Comparison of ENCODE assay signal across 19 cellular contexts in genomic region chr18:10659594-10659993, GRCh38.
"Had no signal": no experiment of that assay in that cellular context is flagged by ENCODE, and none has a peak within 500 bp of the region (broad histone marks: within the 10 kb centered on the region; RNA-seq: fewer than 3 reads in every experiment).

No MANE protein-coding gene starts in this region.

- ATAC-seq: activated CD4-positive, CD25-positive, alpha-beta regulatory T cell treated with anti-CD3 and anti-CD28 coated beads, Interleukin-2, amount 50 U/mL, for 24 hours; activated CD8-positive, alpha-beta T cell treated with anti-CD3 and anti-CD28 coated beads, Interleukin-2, amount 10 ng/mL, durations not matched to agents 7 days and 5 days; natural killer cell treated with Interleukin-12 subunit alpha and Interleukin-12 subunit beta and Interleukin-15 and Interleukin-18, amount 100 ng/mL, for 72 hours; right lobe of liver; upper lobe of right lung had no signal

- H3K4me3 ChIP-seq: lower lobe of right lung, right lobe of liver, thoracic aorta, upper lobe of right lung had no signal

- H3K4me1 Mint-ChIP-seq: activated naive CD4-positive, alpha-beta T cell treated with anti-CD3 and anti-CD28 coated beads, Interleukin-2, amount 50 U/mL, for 24 hours had no signal

- H3K27ac ChIP-seq: lower lobe of right lung, right lobe of liver, thoracic aorta, upper lobe of right lung, VCaP had no signal

- H3K9me3 ChIP-seq: lower lobe of right lung, right lobe of liver, thoracic aorta, upper lobe of right lung had no signal

- DNase-seq: activated CD4-positive, alpha-beta T cell treated with anti-CD3 and anti-CD28 coated beads, Interleukin-2, amount 50 U/mL, for 1 hour; activated CD8-positive, alpha-beta T cell treated with anti-CD3 and anti-CD28 coated beads, Interleukin-2, amount 10 ng/mL, durations not matched to agents 7 days and 5 days; activated gamma-delta T cell treated with Interleukin-2 at 50 U/mL for 16 hours; anterior cingulate cortex; effector CD8-positive, alpha-beta T cell; foreskin melanocyte; kidney; lower lobe of right lung; posterior cingulate gyrus; right lobe of liver; stimulated activated CD4-positive, alpha-beta T cell treated with anti-CD3 and anti-CD28 coated beads, Interleukin-2, amount 100 ng/mL, for 48 hours; stimulated activated naive CD4-positive, alpha-beta T cell; upper lobe of right lung had no signal

- H3K36me3 Mint-ChIP-seq: activated naive CD4-positive, alpha-beta T cell treated with anti-CD3 and anti-CD28 coated beads, Interleukin-2, amount 50 U/mL, for 24 hours; brain; natural killer cell treated with Interleukin-12 subunit alpha and Interleukin-12 subunit beta and Interleukin-15 and Interleukin-18, amount 100 ng/mL, for 72 hours had no signal

- H3K36me3 ChIP-seq: lower lobe of right lung, right lobe of liver, thoracic aorta, upper lobe of right lung had no signal

- H3K4me3 Mint-ChIP-seq: activated CD8-positive, alpha-beta T cell treated with anti-CD3 and anti-CD28 coated beads, Interleukin-2, amount 10 ng/mL, durations not matched to agents 7 days and 5 days; activated naive CD4-positive, alpha-beta T cell treated with anti-CD3 and anti-CD28 coated beads, Interleukin-2, amount 50 U/mL, for 24 hours; brain; natural killer cell treated with Interleukin-12 subunit alpha and Interleukin-12 subunit beta and Interleukin-15 and Interleukin-18, amount 100 ng/mL, for 72 hours had no signal

- H3K4me1 ChIP-seq: lower lobe of right lung, right lobe of liver, upper lobe of right lung had no signal

- H3K9me3 Mint-ChIP-seq: activated naive CD4-positive, alpha-beta T cell treated with anti-CD3 and anti-CD28 coated beads, Interleukin-2, amount 50 U/mL, for 24 hours; natural killer cell treated with Interleukin-12 subunit alpha and Interleukin-12 subunit beta and Interleukin-15 and Interleukin-18, amount 100 ng/mL, for 72 hours had no signal

- H3K27me3 ChIP-seq: right lobe of liver, upper lobe of right lung had no signal

- H3K27ac Mint-ChIP-seq: activated CD8-positive, alpha-beta T cell treated with anti-CD3 and anti-CD28 coated beads, Interleukin-2, amount 10 ng/mL, durations not matched to agents 7 days and 5 days; activated naive CD4-positive, alpha-beta T cell treated with anti-CD3 and anti-CD28 coated beads, Interleukin-2, amount 50 U/mL, for 24 hours; natural killer cell treated with Interleukin-12 subunit alpha and Interleukin-12 subunit beta and Interleukin-15 and Interleukin-18, amount 100 ng/mL, for 72 hours had no signal
